Comparison of ENCODE assay signal across 23 cellular contexts in genomic region chr20:47498606-47499005, GRCh38. TPM values are rescaled to one million over a fixed set of nuclear protein-coding genes. Genes with fewer than 3 reads are reported as not detected.
DNase-seq lines count a peak whose midpoint lies in the region; ATAC-seq and TF ChIP-seq lines count a peak whose summit lies in the region.
"Had no signal": no experiment of that assay in that cellular context is flagged by ENCODE, and none has a peak within 500 bp of the region (broad histone marks: within the 10 kb centered on the region; RNA-seq: fewer than 3 reads in every experiment).

No MANE protein-coding gene starts in this region.

- H3K9ac ChIP-seq in MM.1S (ENCODE audit: low read length): no peak overlapping the region

- H3K36me3 Mint-ChIP-seq in activated CD4-positive, alpha-beta T cell treated with anti-CD3 and anti-CD28 coated beads for 36 hours (ENCODE audit: low read depth): peaks cover 28% of the 10 kb centered on the region
- H3K36me3 Mint-ChIP-seq in Calu3 (ENCODE audit: insufficient read depth, unreplicated experiment) (peaks cover 47% of the 10 kb centered on the region), mesothelial cell of epicardium (no peaks in the 10 kb centered on the region)
- H3K36me3 Mint-ChIP-seq in activated CD4-positive, alpha-beta memory T cell treated with anti-CD3 and anti-CD28 coated beads for 36 hours: peaks cover 23% of the 10 kb centered on the region

- H3F3A ChIP-seq in MM.1S (ENCODE audit: insufficient read depth, low read length): peaks cover 30% of the 10 kb centered on the region

- POLR2A ChIA-PET in activated CD4-positive, alpha-beta T cell treated with anti-CD3 and anti-CD28 coated beads for 36 hours (lab: Charles Lee): no interaction called here
- POLR2A ChIA-PET in activated CD4-positive, alpha-beta memory T cell treated with anti-CD3 and anti-CD28 coated beads for 36 hours (lab: Charles Lee): interaction anchor here (0.9 to 2.1 kb wide), 4 partner anchors 11 to 142 kb away, joined by 3 to 11 read pairs (median 4); partner anchors contain the start of gene ZMYND8

- no peak for ATAC-seq in activated CD4-positive, alpha-beta T cell treated with anti-CD3 and anti-CD28 coated beads for 36 hours
- ATAC-seq in HG03097 (IDR thresholded peaks at IDR 0.05; ENCODE audit: low FRiP score, unreplicated experiment) (no peak), GM19324 (IDR thresholded peaks at IDR 0.05; ENCODE audit: low FRiP score, unreplicated experiment) (no peak)
- ATAC-seq: heart left ventricle, mucosa of descending colon had no signal

- no peaks in the 10 kb centered on the region for H3K9me3 Mint-ChIP-seq in activated CD4-positive, alpha-beta T cell treated with anti-CD3 and anti-CD28 coated beads for 36 hours (ENCODE audit: low read depth)
- peaks cover 2% of the 10 kb centered on the region for H3K9me3 Mint-ChIP-seq in Calu3 (ENCODE audit: low read depth, unreplicated experiment)
- peaks cover 3% of the 10 kb centered on the region for H3K9me3 Mint-ChIP-seq in activated CD4-positive, alpha-beta memory T cell treated with anti-CD3 and anti-CD28 coated beads for 36 hours
- peaks cover 4% of the 10 kb centered on the region for H3K9me3 Mint-ChIP-seq in mesothelial cell of epicardium

- intact Hi-C loops in activated CD4-positive, alpha-beta T cell treated with anti-CD3 and anti-CD28 coated beads for 36 hours (cut with DNase I, micrococcal nuclease): loop anchor here (1.0 kb wide), 2 partner anchors 11 to 41 kb away; no protein-coding TSS in a partner anchor
- intact Hi-C loops in Calu3 (cut with micrococcal nuclease; ENCODE audit: unreplicated experiment): loop anchor here (10.0 kb wide), 1 partner anchor 294 kb away; no protein-coding TSS in a partner anchor
- intact Hi-C loops in activated CD4-positive, alpha-beta memory T cell treated with anti-CD3 and anti-CD28 coated beads for 36 hours (cut with micrococcal nuclease): no loop called here

- H3K27ac ChIP-seq in MM.1S (ENCODE audit: low read length): no peak overlapping the region
- H3K27ac ChIP-seq: heart left ventricle, PC-9, SK-N-MC had no signal

- no peaks in the 10 kb centered on the region for H3K36me3 ChIP-seq in MM.1S (replicated peaks; ENCODE audit: insufficient read depth, low read length)
- H3K36me3 ChIP-seq: heart left ventricle had no signal

- no peak overlapping the region for H3K4me2 ChIP-seq in MM.1S (ENCODE audit: low read depth, low read length)
- H3K4me2 ChIP-seq: PC-9, smooth muscle cell had no signal

- H3K4me3 ChIP-seq in MM.1S (ENCODE audit: low read length): no peak overlapping the region
- H3K4me3 ChIP-seq: heart left ventricle, mucosa of descending colon, PC-9, SK-N-MC, smooth muscle cell had no signal

- peaks cover 16% of the 10 kb centered on the region for H3K4me1 ChIP-seq in MM.1S (ENCODE audit: low read length)

- H3K27me3 ChIP-seq in MM.1S (replicated peaks; ENCODE audit: insufficient read depth, low read length): no peaks in the 10 kb centered on the region
- H3K27me3 ChIP-seq: heart left ventricle had no signal

- peak overlapping the region; percentile 48 for H3K4me3 Mint-ChIP-seq in activated CD4-positive, alpha-beta T cell treated with anti-CD3 and anti-CD28 coated beads for 36 hours
- no peak overlapping the region for H3K4me3 Mint-ChIP-seq in Calu3 (ENCODE audit: low read depth, unreplicated experiment)
- H3K4me3 Mint-ChIP-seq in activated CD4-positive, alpha-beta memory T cell treated with anti-CD3 and anti-CD28 coated beads for 36 hours: peak overlapping the region; percentile 59
- no peak overlapping the region for H3K4me3 Mint-ChIP-seq in mesothelial cell of epicardium

- CTCF ChIA-PET in activated CD4-positive, alpha-beta T cell treated with anti-CD3 and anti-CD28 coated beads for 36 hours (lab: Charles Lee): interaction anchor here (0.8 to 1.6 kb wide), 3 partner anchors 11 to 122 kb away, joined by 3 to 6 read pairs (median 3); no protein-coding TSS in a partner anchor
- CTCF ChIA-PET in Calu3 (lab: Charles Lee): no interaction called here
- CTCF ChIA-PET in activated CD4-positive, alpha-beta memory T cell treated with anti-CD3 and anti-CD28 coated beads for 36 hours (lab: Charles Lee): interaction anchor here (0.6 to 1.4 kb wide), 3 partner anchors 114 to 179 kb away, joined by 3 to 5 read pairs (median 4); no protein-coding TSS in a partner anchor

- H3K27me3 Mint-ChIP-seq in activated CD4-positive, alpha-beta T cell treated with anti-CD3 and anti-CD28 coated beads for 36 hours: no peaks in the 10 kb centered on the region
- no peaks in the 10 kb centered on the region for H3K27me3 Mint-ChIP-seq in Calu3 (ENCODE audit: unreplicated experiment)
- no peaks in the 10 kb centered on the region for H3K27me3 Mint-ChIP-seq in activated CD4-positive, alpha-beta memory T cell treated with anti-CD3 and anti-CD28 coated beads for 36 hours
- H3K27me3 Mint-ChIP-seq in mesothelial cell of epicardium (ENCODE audit: low read depth): no peaks in the 10 kb centered on the region

- DNase-seq in activated CD4-positive, alpha-beta T cell treated with anti-CD3 and anti-CD28 coated beads for 36 hours: no peak
- no peak for DNase-seq in activated CD4-positive, alpha-beta T cell treated with anti-CD3 and anti-CD28 coated beads for 4 hours
- DNase-seq in Calu3: no peak
- DNase-seq in activated CD4-positive, alpha-beta memory T cell treated with anti-CD3 and anti-CD28 coated beads for 36 hours: no peak
- no peak for DNase-seq in mesothelial cell of epicardium (ENCODE audit: low spot score in 2 of 2, unreplicated experiment in 2 of 2)
- DNase-seq in MM.1S: no peak
- DNase-seq: 8988T; AML-193; amygdala; dermis blood vessel endothelial cell; DMS79 treated with DMSO at 0.1 percent for 48 hours; heart left ventricle; mucosa of descending colon; NCI-H187; NCI-H2227 treated with DMSO at 0.1 percent for 48 hours; NCI-H774; PC-9; stimulated activated CD4-positive, alpha-beta T cell treated with anti-CD3 and anti-CD28 coated beads, Interleukin-4, amount 100 ng/mL, for 1 hour; T1000 had no signal

- H3K27ac Mint-ChIP-seq in activated CD4-positive, alpha-beta T cell treated with anti-CD3 and anti-CD28 coated beads for 36 hours: peak overlapping the region; percentile 96
- H3K27ac Mint-ChIP-seq in Calu3 (ENCODE audit: unreplicated experiment) (peak overlapping the region; percentile 9), mesothelial cell of epicardium (peak overlapping the region; percentile 13)
- peak overlapping the region; percentile 92 for H3K27ac Mint-ChIP-seq in activated CD4-positive, alpha-beta memory T cell treated with anti-CD3 and anti-CD28 coated beads for 36 hours

- H3K9me2 ChIP-seq in MM.1S (replicated peaks; ENCODE audit: insufficient read depth, low read length): no peaks in the 10 kb centered on the region

- TF ChIP-seq CTCF in Calu3 (IDR thresholded peaks at IDR 0.05; ENCODE audit: unreplicated experiment): no peak
- TF ChIP-seq CTCF in mesothelial cell of epicardium (IDR thresholded peaks at IDR 0.05; ENCODE audit: unreplicated experiment): no peak
- TF ChIP-seq CTCF in MM.1S (IDR thresholded peaks at IDR 0.05; ENCODE audit: low read length): no peak

- no peak overlapping the region for H2AFZ ChIP-seq in MM.1S (ENCODE audit: low read length)
- H2AFZ ChIP-seq: PC-9 had no signal

- H3K9me3 ChIP-seq in MM.1S (replicated peaks; ENCODE audit: insufficient read depth, low read length): no peaks in the 10 kb centered on the region
- H3K9me3 ChIP-seq: mucosa of descending colon had no signal

- no TSS peak for BruUV-seq in Calu3 (replicated peaks; lab: Mats Ljungman, UMichigan)

- H3K79me2 ChIP-seq in MM.1S (ENCODE audit: low read length): peaks cover 26% of the 10 kb centered on the region

- peaks cover 56% of the 10 kb centered on the region for H3K4me1 Mint-ChIP-seq in activated CD4-positive, alpha-beta T cell treated with anti-CD3 and anti-CD28 coated beads for 36 hours
- H3K4me1 Mint-ChIP-seq in Calu3 (ENCODE audit: low read depth, unreplicated experiment) (peaks cover 48% of the 10 kb centered on the region), mesothelial cell of epicardium (peaks cover 29% of the 10 kb centered on the region)
- peaks cover 53% of the 10 kb centered on the region for H3K4me1 Mint-ChIP-seq in activated CD4-positive, alpha-beta memory T cell treated with anti-CD3 and anti-CD28 coated beads for 36 hours (ENCODE audit: low read depth)

- H4K20me1 ChIP-seq in MM.1S (ENCODE audit: insufficient read depth, low read length): peaks cover 7% of the 10 kb centered on the region; the same call in 1 of the 2 replicates

RNA-seq across cellular contexts. Expression of gene NCOA3, which starts 3.1 kb away (rescaled TPM):
- total RNA-seq in activated CD4-positive, alpha-beta T cell treated with anti-CD3 and anti-CD28 coated beads for 36 hours: 10 to 100 TPM; 76.4 to 83.4 TPM
- total RNA-seq in Calu3 (2022) (60.3 and 63.8 TPM in 2 replicates), mesothelial cell of epicardium (45.9 to 49.8 TPM (median 47.1 TPM) in 3 replicates)
- total RNA-seq in activated CD4-positive, alpha-beta memory T cell treated with anti-CD3 and anti-CD28 coated beads for 36 hours: 10 to 100 TPM; 72.0 to 81.8 TPM

Comparison
In these comparisons a context has a peak if more than half of its experiments do, and no peak if none do; other contexts are left out.
1. H3K27ac Mint-ChIP-seq: peak in every context shown above with its lines; median percentile 96 in activated CD4-positive, alpha-beta T cell treated with anti-CD3 and anti-CD28 coated beads for 36 hours; 92 in activated CD4-positive, alpha-beta memory T cell treated with anti-CD3 and anti-CD28 coated beads for 36 hours; 13 in mesothelial cell of epicardium; 9 in Calu3.
2. H3K4me3 Mint-ChIP-seq: peak in activated CD4-positive, alpha-beta T cell treated with anti-CD3 and anti-CD28 coated beads for 36 hours (single experiment) and activated CD4-positive, alpha-beta memory T cell treated with anti-CD3 and anti-CD28 coated beads for 36 hours (single experiment); none in Calu3 (single experiment) and mesothelial cell of epicardium (single experiment).